In the genomic region with DNA sequence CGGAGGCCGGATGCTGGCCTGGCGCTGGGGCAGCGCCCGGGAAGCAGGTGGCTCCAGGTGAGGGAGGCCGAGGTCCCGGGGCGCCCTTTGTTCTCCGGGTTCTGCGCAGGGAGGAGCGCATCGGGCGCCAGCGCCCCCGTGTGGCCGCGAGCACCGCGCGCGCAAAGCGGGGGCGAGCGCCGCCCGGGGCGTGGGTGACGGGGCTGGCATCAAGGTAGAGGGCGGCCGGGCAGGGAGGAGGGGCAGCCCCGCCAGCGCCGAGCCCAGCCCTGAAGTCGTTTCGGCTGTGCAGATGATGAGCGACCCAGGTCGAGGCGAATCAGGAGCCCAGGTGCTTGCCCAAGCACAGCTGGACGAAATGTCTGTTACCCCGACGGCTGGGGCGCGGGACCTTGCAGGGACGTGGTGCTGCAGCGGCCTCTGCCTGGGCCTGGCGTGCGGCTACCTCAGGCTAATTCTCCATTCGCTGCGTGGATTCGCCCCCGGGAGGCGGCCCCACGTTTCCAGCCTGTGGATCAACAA, we compare ENCODE assay signal across 8 cellular contexts. TPM values are rescaled to one million over a fixed set of nuclear protein-coding genes. Genes with fewer than 3 reads are reported as not detected.
DNase-seq lines count a peak whose midpoint lies in the region; ATAC-seq and TF ChIP-seq lines count a peak whose summit lies in the region.

No MANE protein-coding gene starts in this region.

- H3K27me3 ChIP-seq in foreskin keratinocyte (no peaks in the 10 kb centered on the region), osteoblast (ENCODE audit: insufficient read depth, low read length) (no peaks in the 10 kb centered on the region)

- no peak overlapping the region for H3K27ac ChIP-seq in foreskin keratinocyte
- H3K27ac ChIP-seq in osteoblast (ENCODE audit: low read depth, low read length): no peak overlapping the region

- DNase-seq in A172 (ENCODE audit: low spot score): peak; percentile 1
- peak; percentile 80 for DNase-seq in activated CD4-positive, alpha-beta T cell treated with anti-CD3 and anti-CD28 coated beads, Interleukin-2, amount 10 ng/mL, durations not matched to agents 24 days and 14 days
- DNase-seq in foreskin keratinocyte: peak in 1 of 2 donors; percentile 36
- peak; percentile 91 for DNase-seq in osteoblast (ENCODE audit: insufficient read length, low spot score, missing footprints)
- no peak for DNase-seq in cerebellar nuclear complex (lab: John Stamatoyannopoulos, UW)
- no peak for DNase-seq in NCI-H2029 (lab: John Stamatoyannopoulos, UW)

- no peaks in the 10 kb centered on the region for H3K9me3 Mint-ChIP-seq in activated CD4-positive, alpha-beta T cell treated with anti-CD3 and anti-CD28 coated beads, Interleukin-2, amount 10 ng/mL, durations not matched to agents 24 days and 14 days

- H3K27me3 Mint-ChIP-seq in activated CD4-positive, alpha-beta T cell treated with anti-CD3 and anti-CD28 coated beads, Interleukin-2, amount 10 ng/mL, durations not matched to agents 24 days and 14 days: peaks cover 12% of the 10 kb centered on the region

- H2AFZ ChIP-seq in osteoblast (ENCODE audit: low read length): peak overlapping the region; percentile 39

- H4K20me1 ChIP-seq in osteoblast (ENCODE audit: insufficient read depth, low read length): no peaks in the 10 kb centered on the region

- H3K4me3 ChIP-seq in GM12875 (ENCODE audit: low read depth, low read length): no peak overlapping the region
- peak overlapping the region; percentile 55 for H3K4me3 ChIP-seq in osteoblast (ENCODE audit: insufficient read depth, low read length)

- peaks cover 7% of the 10 kb centered on the region for H3K4me1 ChIP-seq in foreskin keratinocyte
- peaks cover 5% of the 10 kb centered on the region for H3K4me1 ChIP-seq in osteoblast (ENCODE audit: insufficient read depth, low read length)

- intact Hi-C loops in activated CD4-positive, alpha-beta T cell treated with anti-CD3 and anti-CD28 coated beads, Interleukin-2, amount 10 ng/mL, durations not matched to agents 24 days and 14 days (cut with micrococcal nuclease): loop anchor here (2.0 to 10.0 kb wide), 2 partner anchors 276 to 666 kb away; no protein-coding TSS in a partner anchor

- H3K36me3 ChIP-seq in osteoblast (ENCODE audit: insufficient read depth, low read length): no peaks in the 10 kb centered on the region

- no peaks in the 10 kb centered on the region for H3K36me3 Mint-ChIP-seq in activated CD4-positive, alpha-beta T cell treated with anti-CD3 and anti-CD28 coated beads, Interleukin-2, amount 10 ng/mL, durations not matched to agents 24 days and 14 days (ENCODE audit: low read depth)

- ATAC-seq in HG03442 (IDR thresholded peaks at IDR 0.05; ENCODE audit: unreplicated experiment) (peak; percentile 64), foreskin keratinocyte (peak; percentile 87)

- no peaks in the 10 kb centered on the region for H3K9me3 ChIP-seq in osteoblast (ENCODE audit: low read depth, low read length)

- peak overlapping the region; percentile 71 for H3K4me2 ChIP-seq in osteoblast (ENCODE audit: insufficient read depth, low read length)

- no peak overlapping the region for H3K27ac Mint-ChIP-seq in activated CD4-positive, alpha-beta T cell treated with anti-CD3 and anti-CD28 coated beads, Interleukin-2, amount 10 ng/mL, durations not matched to agents 24 days and 14 days

- peak; percentile 82 for TF ChIP-seq CTCF in GM12875 (IDR thresholded peaks at IDR 0.05; ENCODE audit: borderline replicate concordance, insufficient read depth, low read depth, low read length)
- peak; percentile 97 for TF ChIP-seq CTCF in foreskin keratinocyte (conservative IDR thresholded peaks at IDR 0.05)
- TF ChIP-seq CTCF in osteoblast (IDR thresholded peaks at IDR 0.05; ENCODE audit: extremely low read depth, low read depth, low read length): peak; percentile 59

- no peaks in the 10 kb centered on the region for H3K4me1 Mint-ChIP-seq in activated CD4-positive, alpha-beta T cell treated with anti-CD3 and anti-CD28 coated beads, Interleukin-2, amount 10 ng/mL, durations not matched to agents 24 days and 14 days

- H3K4me3 Mint-ChIP-seq in activated CD4-positive, alpha-beta T cell treated with anti-CD3 and anti-CD28 coated beads, Interleukin-2, amount 10 ng/mL, durations not matched to agents 24 days and 14 days: no peak overlapping the region

- no peaks in the 10 kb centered on the region for H3K79me2 ChIP-seq in osteoblast (ENCODE audit: insufficient read depth, low read length)

RNA-seq across cellular contexts. Expression of gene FGFR2, which starts 10.5 kb away (rescaled TPM):
- total RNA-seq in A172 (2014; rRNA removed; shearing (Covaris generic)): 0.19 TPM in 1 of 2 replicates, not detected in the other
- not detected in 2 replicates for total RNA-seq in activated CD4-positive, alpha-beta T cell treated with anti-CD3 and anti-CD28 coated beads, Interleukin-2, amount 10 ng/mL, durations not matched to agents 24 days and 14 days
- total RNA-seq in foreskin keratinocyte (30.3 and 35.8 TPM in 2 replicates), osteoblast (9.7 and 13.8 TPM in 2 replicates)
- 11.1 and 14.3 TPM in 2 replicates for polyA plus RNA-seq in foreskin keratinocyte

Comparison
In these comparisons a context has a peak if more than half of its experiments do, and no peak if none do; other contexts are left out.
1. DNase-seq: peak in A172 (single experiment), activated CD4-positive, alpha-beta T cell treated with anti-CD3 and anti-CD28 coated beads, Interleukin-2, amount 10 ng/mL, durations not matched to agents 24 days and 14 days (single experiment) and osteoblast (single experiment); none in cerebellar nuclear complex (0 of 2) and NCI-H2029 (single experiment).
2. Peak in every context shown above with its lines, with median percentiles within 50 percentile points of each other: CTCF ChIP-seq.